8 cellular contexts compared by ENCODE assay signal in genomic region chr3:47381317-47382157, GRCh38. TPM values are rescaled to one million over a fixed set of nuclear protein-coding genes. Genes with fewer than 3 reads are reported as not detected.
DNase-seq lines count a peak whose midpoint lies in the region; ATAC-seq and TF ChIP-seq lines count a peak whose summit lies in the region.

No MANE protein-coding gene starts in this region.

- ATAC-seq in GM21423 (IDR thresholded peaks at IDR 0.05; ENCODE audit: unreplicated experiment): peak; percentile 51

- DNase-seq in DMS153 treated with DMSO at 0.1 percent for 48 hours (lab: John Stamatoyannopoulos, UW; ENCODE audit: unreplicated experiment) (peak; percentile 34), HUDEP-2 (lab: John Stamatoyannopoulos, UW; ENCODE audit: unreplicated experiment in 76 of 76) (peak in 73 of 76 experiments; percentile 33 to 89 (median 78)), RPMI7951 (ENCODE audit: low read depth) (peak; percentile 90), fibroblast of pulmonary artery (ENCODE audit: low read depth) (peak; percentile 86), nephron progenitor cell (peak; percentile 87)
- DNase-seq in activated T-helper 2 cell treated with anti-CD3 and anti-CD28 coated beads, Interferon-gamma antibody, Interleukin-2, Interleukin-4, amounts not matched to agents 10 μg/mL and 5 μg/mL and 100 μg/mL, durations not matched to agents 14 hours and 24 hours and 36 hours (ENCODE audit: low spot score): peak; percentile 78

- H3K4me3 Mint-ChIP-seq in activated T-helper 2 cell treated with anti-CD3 and anti-CD28 coated beads, Interferon-gamma antibody, Interleukin-2, Interleukin-4, amounts not matched to agents 10 μg/mL and 5 μg/mL and 100 μg/mL, durations not matched to agents 14 hours and 24 hours and 36 hours (ENCODE audit: low read depth): peak overlapping the region; percentile 100
- peak overlapping the region; percentile 97 for H3K4me3 Mint-ChIP-seq in nephron progenitor cell
- peak overlapping the region; percentile 94 for H3K4me3 Mint-ChIP-seq in stimulated activated naive CD8-positive, alpha-beta T cell treated with anti-CD3 and anti-CD28 coated beads, Interleukin-15, Interleukin-2, amounts not matched to agents 100 ng/mL and 50 ng/mL, for 24 hours

- no peaks in the 10 kb centered on the region for H3K27me3 Mint-ChIP-seq in activated T-helper 2 cell treated with anti-CD3 and anti-CD28 coated beads, Interferon-gamma antibody, Interleukin-2, Interleukin-4, amounts not matched to agents 10 μg/mL and 5 μg/mL and 100 μg/mL, durations not matched to agents 14 hours and 24 hours and 36 hours (ENCODE audit: low read depth)
- no peaks in the 10 kb centered on the region for H3K27me3 Mint-ChIP-seq in nephron progenitor cell (ENCODE audit: low read depth, poor library complexity)
- H3K27me3 Mint-ChIP-seq in stimulated activated naive CD8-positive, alpha-beta T cell treated with anti-CD3 and anti-CD28 coated beads, Interleukin-15, Interleukin-2, amounts not matched to agents 100 ng/mL and 50 ng/mL, for 24 hours: no peaks in the 10 kb centered on the region

- no peak for TF ChIP-seq CTCF in fibroblast of pulmonary artery (IDR thresholded peaks at IDR 0.05; ENCODE audit: low read length, missing control alignments)
- TF ChIP-seq CTCF in nephron progenitor cell (IDR thresholded peaks at IDR 0.05): no peak

- H3K9me3 Mint-ChIP-seq in activated T-helper 2 cell treated with anti-CD3 and anti-CD28 coated beads, Interferon-gamma antibody, Interleukin-2, Interleukin-4, amounts not matched to agents 10 μg/mL and 5 μg/mL and 100 μg/mL, durations not matched to agents 14 hours and 24 hours and 36 hours: no peaks in the 10 kb centered on the region
- no peaks in the 10 kb centered on the region for H3K9me3 Mint-ChIP-seq in nephron progenitor cell
- H3K9me3 Mint-ChIP-seq in stimulated activated naive CD8-positive, alpha-beta T cell treated with anti-CD3 and anti-CD28 coated beads, Interleukin-15, Interleukin-2, amounts not matched to agents 100 ng/mL and 50 ng/mL, for 24 hours: no peaks in the 10 kb centered on the region

- H3K27ac Mint-ChIP-seq in activated T-helper 2 cell treated with anti-CD3 and anti-CD28 coated beads, Interferon-gamma antibody, Interleukin-2, Interleukin-4, amounts not matched to agents 10 μg/mL and 5 μg/mL and 100 μg/mL, durations not matched to agents 14 hours and 24 hours and 36 hours: peak overlapping the region; percentile 100
- H3K27ac Mint-ChIP-seq in nephron progenitor cell: peak overlapping the region; percentile 99
- H3K27ac Mint-ChIP-seq in stimulated activated naive CD8-positive, alpha-beta T cell treated with anti-CD3 and anti-CD28 coated beads, Interleukin-15, Interleukin-2, amounts not matched to agents 100 ng/mL and 50 ng/mL, for 24 hours: peak overlapping the region; percentile 100

- peaks cover 34% of the 10 kb centered on the region for H3K4me1 Mint-ChIP-seq in activated T-helper 2 cell treated with anti-CD3 and anti-CD28 coated beads, Interferon-gamma antibody, Interleukin-2, Interleukin-4, amounts not matched to agents 10 μg/mL and 5 μg/mL and 100 μg/mL, durations not matched to agents 14 hours and 24 hours and 36 hours (ENCODE audit: low read depth)
- H3K4me1 Mint-ChIP-seq in nephron progenitor cell: peaks cover 40% of the 10 kb centered on the region
- H3K4me1 Mint-ChIP-seq in stimulated activated naive CD8-positive, alpha-beta T cell treated with anti-CD3 and anti-CD28 coated beads, Interleukin-15, Interleukin-2, amounts not matched to agents 100 ng/mL and 50 ng/mL, for 24 hours (ENCODE audit: low read depth): peaks cover 66% of the 10 kb centered on the region

- peaks cover 20% of the 10 kb centered on the region for H3K36me3 Mint-ChIP-seq in activated T-helper 2 cell treated with anti-CD3 and anti-CD28 coated beads, Interferon-gamma antibody, Interleukin-2, Interleukin-4, amounts not matched to agents 10 μg/mL and 5 μg/mL and 100 μg/mL, durations not matched to agents 14 hours and 24 hours and 36 hours (ENCODE audit: low read depth)
- peaks cover 15% of the 10 kb centered on the region for H3K36me3 Mint-ChIP-seq in nephron progenitor cell (ENCODE audit: low read depth)
- peaks cover 23% of the 10 kb centered on the region for H3K36me3 Mint-ChIP-seq in stimulated activated naive CD8-positive, alpha-beta T cell treated with anti-CD3 and anti-CD28 coated beads, Interleukin-15, Interleukin-2, amounts not matched to agents 100 ng/mL and 50 ng/mL, for 24 hours (ENCODE audit: low read depth)

- peak overlapping the region; percentile 98 for H3K4me3 ChIP-seq in fibroblast of pulmonary artery (replicated peaks; ENCODE audit: low read depth, low read length)

- intact Hi-C loops in activated T-helper 2 cell treated with anti-CD3 and anti-CD28 coated beads, Interferon-gamma antibody, Interleukin-2, Interleukin-4, amounts not matched to agents 10 μg/mL and 5 μg/mL and 100 μg/mL, durations not matched to agents 14 hours and 24 hours and 36 hours (cut with micrococcal nuclease): loop anchor here (2.0 to 10.0 kb wide), 3 partner anchors 93 to 367 kb away; partner anchors contain the start of genes KIF9, KLHL18 and SCAP

RNA-seq across cellular contexts. Expression of gene PTPN23, which starts 0.7 kb away (rescaled TPM):
- 5.9 and 10.2 TPM in 2 replicates for total RNA-seq in RPMI7951 (2014; rRNA removed; shearing (Covaris generic))
- 35.7 and 38.3 TPM in 2 replicates for total RNA-seq in activated T-helper 2 cell treated with anti-CD3 and anti-CD28 coated beads, Interferon-gamma antibody, Interleukin-2, Interleukin-4, amounts not matched to agents 10 μg/mL and 5 μg/mL and 100 μg/mL, durations not matched to agents 14 hours and 24 hours and 36 hours

Comparison
In these comparisons a context has a peak if more than half of its experiments do, and no peak if none do; other contexts are left out.
1. Peak in every context shown above with its lines: DNase-seq, ATAC-seq and H3K4me3 ChIP-seq.
2. DNase-seq: peak in every context shown above with its lines; median percentile 90 in RPMI7951; 87 in nephron progenitor cell; 86 in fibroblast of pulmonary artery; 78 in HUDEP-2; 78 in activated T-helper 2 cell treated with anti-CD3 and anti-CD28 coated beads, Interferon-gamma antibody, Interleukin-2, Interleukin-4, amounts not matched to agents 10 μg/mL and 5 μg/mL and 100 μg/mL, durations not matched to agents 14 hours and 24 hours and 36 hours; 34 in DMS153 treated with DMSO at 0.1 percent for 48 hours.